ENCODE assay signal across 13 cellular contexts in genomic region chr4:7062816-7063215, GRCh38. TPM values are rescaled to one million over a fixed set of nuclear protein-coding genes. Genes with fewer than 3 reads are reported as not detected.
A peak's percentile ranks its signal among the peaks of the same experiment; 100 is the strongest.
DNase-seq lines count a peak whose midpoint lies in the region; ATAC-seq lines count a peak whose summit lies in the region.
"Had no signal": no experiment of that assay in that cellular context is flagged by ENCODE, and none has a peak within 500 bp of the region (broad histone marks: within the 10 kb centered on the region; RNA-seq: fewer than 3 reads in every experiment).

No MANE protein-coding gene starts in this region.

- CTCF ChIA-PET in activated naive CD4-positive, alpha-beta T cell treated with anti-CD3 and anti-CD28 coated beads for 36 hours (lab: Charles Lee): interaction anchor here (1.2 to 12.8 kb wide), 3 partner anchors 8 to 19 kb away, joined by 3 to 155 read pairs (median 18); partner anchors contain the start of gene TADA2B

- peak overlapping the region; percentile 13 for H3K27ac Mint-ChIP-seq in activated naive CD4-positive, alpha-beta T cell treated with anti-CD3 and anti-CD28 coated beads for 36 hours
- peak overlapping the region; percentile 68 for H3K27ac Mint-ChIP-seq in stimulated activated effector memory CD8-positive, alpha-beta T cell treated with anti-CD3 and anti-CD28 coated beads, Interleukin-12 subunit alpha, Interleukin-12 subunit beta, amount 100 ng/mL, for 72 hours
- H3K27ac Mint-ChIP-seq: CD4-positive, CD25-positive, alpha-beta regulatory T cell; H9 had no signal

- H3K4me1 Mint-ChIP-seq in activated naive CD4-positive, alpha-beta T cell treated with anti-CD3 and anti-CD28 coated beads for 36 hours (ENCODE audit: low read depth): peaks cover 34% of the 10 kb centered on the region
- peaks cover 49% of the 10 kb centered on the region for H3K4me1 Mint-ChIP-seq in stimulated activated effector memory CD8-positive, alpha-beta T cell treated with anti-CD3 and anti-CD28 coated beads, Interleukin-12 subunit alpha, Interleukin-12 subunit beta, amount 100 ng/mL, for 72 hours

- H3K27me3 Mint-ChIP-seq in activated naive CD4-positive, alpha-beta T cell treated with anti-CD3 and anti-CD28 coated beads for 36 hours (ENCODE audit: low read depth): no peaks in the 10 kb centered on the region
- H3K27me3 Mint-ChIP-seq: CD4-positive, CD25-positive, alpha-beta regulatory T cell had no signal

- no peak for ATAC-seq in stimulated activated effector memory CD8-positive, alpha-beta T cell treated with anti-CD3 and anti-CD28 coated beads, Interleukin-12 subunit alpha, Interleukin-12 subunit beta, amount 100 ng/mL, for 72 hours
- ATAC-seq: GM12878 had no signal

- H3K9me3 Mint-ChIP-seq in activated naive CD4-positive, alpha-beta T cell treated with anti-CD3 and anti-CD28 coated beads for 36 hours: no peaks in the 10 kb centered on the region
- no peaks in the 10 kb centered on the region for H3K9me3 Mint-ChIP-seq in stimulated activated effector memory CD8-positive, alpha-beta T cell treated with anti-CD3 and anti-CD28 coated beads, Interleukin-12 subunit alpha, Interleukin-12 subunit beta, amount 100 ng/mL, for 72 hours
- H3K9me3 Mint-ChIP-seq: CD4-positive, CD25-positive, alpha-beta regulatory T cell; H9 had no signal

- intact Hi-C loops in activated naive CD4-positive, alpha-beta T cell treated with anti-CD3 and anti-CD28 coated beads for 36 hours (cut with micrococcal nuclease): no loop called here

- peaks cover 48% of the 10 kb centered on the region for H3K36me3 Mint-ChIP-seq in activated naive CD4-positive, alpha-beta T cell treated with anti-CD3 and anti-CD28 coated beads for 36 hours (ENCODE audit: low read depth)
- peaks cover 100% of the 10 kb centered on the region for H3K36me3 Mint-ChIP-seq in stimulated activated effector memory CD8-positive, alpha-beta T cell treated with anti-CD3 and anti-CD28 coated beads, Interleukin-12 subunit alpha, Interleukin-12 subunit beta, amount 100 ng/mL, for 72 hours

- DNase-seq in activated naive CD4-positive, alpha-beta T cell treated with anti-CD3 and anti-CD28 coated beads for 36 hours: no peak
- no peak for DNase-seq in activated naive CD4-positive, alpha-beta T cell treated with anti-CD3 and anti-CD28 coated beads, Interleukin-2, amount 50 U/mL, for 16 hours
- DNase-seq in ELR (ENCODE audit: low read depth): peak; percentile 12
- DNase-seq in amniotic epithelial cell (ENCODE audit: low read depth): peak; percentile 63
- DNase-seq in stimulated activated effector memory CD8-positive, alpha-beta T cell treated with anti-CD3 and anti-CD28 coated beads, Interleukin-12 subunit alpha, Interleukin-12 subunit beta, amount 100 ng/mL, for 72 hours (ENCODE audit: low spot score in 2 of 2): no peak
- no peak for DNase-seq in NCI-H146 (lab: John Stamatoyannopoulos, UW)
- DNase-seq in HuH-7.5 (ENCODE audit: low spot score): no peak
- DNase-seq: ACHN; CD4-positive, CD25-positive, alpha-beta regulatory T cell; DMS53; GOT3; H9 had no signal

- H3K4me3 Mint-ChIP-seq in activated naive CD4-positive, alpha-beta T cell treated with anti-CD3 and anti-CD28 coated beads for 36 hours: no peak overlapping the region
- no peak overlapping the region for H3K4me3 Mint-ChIP-seq in stimulated activated effector memory CD8-positive, alpha-beta T cell treated with anti-CD3 and anti-CD28 coated beads, Interleukin-12 subunit alpha, Interleukin-12 subunit beta, amount 100 ng/mL, for 72 hours
- H3K4me3 Mint-ChIP-seq: H9 had no signal

RNA-seq across cellular contexts. Expression of gene GRPEL1, which starts 5.0 kb away (rescaled TPM):
- total RNA-seq in activated naive CD4-positive, alpha-beta T cell treated with anti-CD3 and anti-CD28 coated beads for 36 hours: 10 to 100 TPM; 53.7 to 53.9 TPM

RNA-seq across cellular contexts. Expression of gene TADA2B, which starts 19.6 kb away (rescaled TPM):
- 1 to 10 TPM; 8.2 to 9.9 TPM for total RNA-seq in activated naive CD4-positive, alpha-beta T cell treated with anti-CD3 and anti-CD28 coated beads for 36 hours

Comparison
In these comparisons a context has a peak if more than half of its experiments do, and no peak if none do; other contexts are left out.
1. DNase-seq: peak in ELR (single experiment) and amniotic epithelial cell (single experiment); none in activated naive CD4-positive, alpha-beta T cell treated with anti-CD3 and anti-CD28 coated beads for 36 hours (single experiment), activated naive CD4-positive, alpha-beta T cell treated with anti-CD3 and anti-CD28 coated beads, Interleukin-2, amount 50 U/mL, for 16 hours (single experiment), stimulated activated effector memory CD8-positive, alpha-beta T cell treated with anti-CD3 and anti-CD28 coated beads, Interleukin-12 subunit alpha, Interleukin-12 subunit beta, amount 100 ng/mL, for 72 hours (0 of 2), NCI-H146 (single experiment) and HuH-7.5 (single experiment).